ENCODE assay signal across 1 cellular context in genomic region chr5:5271606-5272321, GRCh38.
A peak's percentile ranks its signal among the peaks of the same experiment; 100 is the strongest.
TF ChIP-seq lines count a peak whose summit lies in the region.

No MANE protein-coding gene starts in this region.

TF ChIP-seq in HEK293, 187 proteins besides CTCF, POLR2A, EP300 and RAD21 (continued from another document and continues in another):
- TF ChIP-seq AEBP2 (tag by site-specific recombination; IDR thresholded peaks at IDR 0.05; ENCODE audit: borderline replicate concordance) = no peak
- TF ChIP-seq ZNF560 (tag by site-specific recombination; IDR thresholded peaks at IDR 0.05; ENCODE audit: borderline replicate concordance) = no peak
- no peak; the same call in 1 of the 2 replicates for TF ChIP-seq SCRT1 (tag by site-specific recombination; IDR thresholded peaks at IDR 0.05; ENCODE audit: borderline replicate concordance)
- TF ChIP-seq ZNF624 (tag by site-specific recombination; IDR thresholded peaks at IDR 0.05) = no peak
- no peak for TF ChIP-seq ZNF555 (tag by site-specific recombination; conservative IDR thresholded peaks at IDR 0.05)
- TF ChIP-seq ZNF571 (tag by site-specific recombination; IDR thresholded peaks at IDR 0.05) = no peak
- TF ChIP-seq ZNF843 (tag by site-specific recombination; IDR thresholded peaks at IDR 0.05) = peak; percentile 92
- no peak for TF ChIP-seq PRDM1 (tag by site-specific recombination; IDR thresholded peaks at IDR 0.05)
- 0 out of 2 replicates have a peak, but pooled peaks have one; percentile 29 for TF ChIP-seq ZNF423 (tag by site-specific recombination; IDR thresholded peaks at IDR 0.05)
- TF ChIP-seq ZFP69B (tag by site-specific recombination; IDR thresholded peaks at IDR 0.05) = 0 out of 2 replicates have a peak, but pooled peaks have one; percentile 39
- peak; percentile 66; the same call in 1 of the 2 replicates for TF ChIP-seq ZSCAN23 (tag by site-specific recombination; IDR thresholded peaks at IDR 0.05)
- no peak for TF ChIP-seq KLF9 (tag by site-specific recombination; IDR thresholded peaks at IDR 0.05; ENCODE audit: low read depth)
- no peak; the same call in 1 of the 2 replicates for TF ChIP-seq SP2 (tag by site-specific recombination; IDR thresholded peaks at IDR 0.05)
- no peak for TF ChIP-seq ZNF704 (tag by site-specific recombination; IDR thresholded peaks at IDR 0.05)
- TF ChIP-seq EGR2 (tag by site-specific recombination; IDR thresholded peaks at IDR 0.05; ENCODE audit: low read depth) = no peak
- TF ChIP-seq ZNF341 (tag by site-specific recombination; IDR thresholded peaks at IDR 0.05; ENCODE audit: low read depth) = 0 out of 2 replicates have a peak, but pooled peaks have one; percentile 8
- TF ChIP-seq ZNF404 (tag by site-specific recombination; IDR thresholded peaks at IDR 0.05) = no peak
- peak; percentile 30 for TF ChIP-seq ZBTB20 (tag by site-specific recombination; IDR thresholded peaks at IDR 0.05)
- peak; percentile 97 for TF ChIP-seq FEZF1 (tag by site-specific recombination; IDR thresholded peaks at IDR 0.05)
- TF ChIP-seq ZNF37A (tag by site-specific recombination; IDR thresholded peaks at IDR 0.05) = no peak
- TF ChIP-seq OVOL3 (tag by site-specific recombination; IDR thresholded peaks at IDR 0.05) = peak; percentile 81
- peak; percentile 44 for TF ChIP-seq INSM2 (tag by site-specific recombination; IDR thresholded peaks at IDR 0.05)
- TF ChIP-seq ZBTB11 (tag by site-specific recombination; conservative IDR thresholded peaks at IDR 0.05; ENCODE audit: low read depth) = no peak; the same call in 1 of the 2 replicates
- TF ChIP-seq ZNF449 (tag by site-specific recombination; IDR thresholded peaks at IDR 0.05) = no peak
- peak; percentile 43 for TF ChIP-seq ZNF398 (tag by site-specific recombination; IDR thresholded peaks at IDR 0.05)
- no peak for TF ChIP-seq ZNF280C (tag by site-specific recombination; IDR thresholded peaks at IDR 0.05)
- no peak for TF ChIP-seq ATF2 (tag by site-specific recombination; IDR thresholded peaks at IDR 0.05; ENCODE audit: low read depth)
- TF ChIP-seq ZNF501 (tag by site-specific recombination; IDR thresholded peaks at IDR 0.05) = no peak
- TF ChIP-seq ZNF629 (tag by site-specific recombination; IDR thresholded peaks at IDR 0.05) = peak; percentile 79
- TF ChIP-seq ZSCAN16 (tag by site-specific recombination; IDR thresholded peaks at IDR 0.05) = no peak
- no peak for TF ChIP-seq ZNF837 (tag by site-specific recombination; IDR thresholded peaks at IDR 0.05)
- TF ChIP-seq ZNF600 (tag by site-specific recombination; IDR thresholded peaks at IDR 0.05) = peak; percentile 45; the same call in 1 of the 2 replicates
- TF ChIP-seq TCF7L2 (IDR thresholded peaks at IDR 0.05; ENCODE audit: borderline replicate concordance, low read depth, low read length) = no peak
- TF ChIP-seq ZNF426 (tag by site-specific recombination; IDR thresholded peaks at IDR 0.05) = no peak
- TF ChIP-seq ZNF132 (tag by site-specific recombination; IDR thresholded peaks at IDR 0.05; ENCODE audit: borderline replicate concordance) = no peak
- TF ChIP-seq REPIN1 (tag by site-specific recombination; IDR thresholded peaks at IDR 0.05; ENCODE audit: low read depth) = no peak
- TF ChIP-seq ZNF155 (tag by site-specific recombination; IDR thresholded peaks at IDR 0.05) = no peak
- peak; percentile 91 for TF ChIP-seq ZBTB44 (tag by site-specific recombination; IDR thresholded peaks at IDR 0.05)
- no peak for TF ChIP-seq ZNF394 (tag by site-specific recombination; IDR thresholded peaks at IDR 0.05; ENCODE audit: borderline replicate concordance)
- no peak for TF ChIP-seq ZNF785 (tag by site-specific recombination; IDR thresholded peaks at IDR 0.05)
- TF ChIP-seq ZNF157 (tag by site-specific recombination; IDR thresholded peaks at IDR 0.05) = no peak
- no peak for TF ChIP-seq ZNF324 (tag by site-specific recombination; IDR thresholded peaks at IDR 0.05)
- TF ChIP-seq ZNF19 (tag by site-specific recombination; IDR thresholded peaks at IDR 0.05; ENCODE audit: low read depth) = no peak
- no peak for TF ChIP-seq ZNF621 (tag by site-specific recombination; IDR thresholded peaks at IDR 0.05)
- TF ChIP-seq ZNF654 (tag by site-specific recombination; IDR thresholded peaks at IDR 0.05; ENCODE audit: low read depth) = no peak
- no peak; the same call in 1 of the 2 replicates for TF ChIP-seq ZNF549 (tag by site-specific recombination; IDR thresholded peaks at IDR 0.05)
- TF ChIP-seq KLF17 (tag by site-specific recombination; IDR thresholded peaks at IDR 0.05) = no peak
- TF ChIP-seq YY2 (tag by site-specific recombination; IDR thresholded peaks at IDR 0.05) = no peak
- no peak for TF ChIP-seq ZNF202 (tag by site-specific recombination; IDR thresholded peaks at IDR 0.05; ENCODE audit: borderline replicate concordance)
- peak; percentile 64; the same call in 1 of the 2 replicates for TF ChIP-seq SP7 (tag by site-specific recombination; IDR thresholded peaks at IDR 0.05)
- TF ChIP-seq ZNF596 (tag by site-specific recombination; IDR thresholded peaks at IDR 0.05) = no peak
